Comparison of ENCODE assay signal across 7 cellular contexts in genomic region chr19:48330012-48330681, GRCh38.
DNase-seq lines count a peak whose midpoint lies in the region; ATAC-seq and TF ChIP-seq lines count a peak whose summit lies in the region.

No MANE protein-coding gene starts in this region.

- in situ Hi-C loops in astrocyte of the cerebellum (cut with HindIII; ENCODE audit: low sequenced_read_pairs) = no loop called here

- TF ChIP-seq CTCF in astrocyte of the cerebellum (IDR thresholded peaks at IDR 0.05; ENCODE audit: low read depth, low read length, missing control alignments) = no peak

- peak; percentile 90 to 96 (median 95) for DNase-seq in NCI-H1417 (lab: John Stamatoyannopoulos, UW)
- DNase-seq in T-helper 9 cell = peak; percentile 72
- peak; percentile 39 for DNase-seq in astrocyte of the cerebellum (ENCODE audit: low read depth)
- peak; percentile 78 for DNase-seq in iPS-NIHi7 (ENCODE audit: extremely low spot score)
- peak; percentile 62 to 69 for DNase-seq in stimulated activated CD4-positive, alpha-beta T cell treated with anti-CD3 and anti-CD28 coated beads, Interleukin-12 subunit alpha, Interleukin-12 subunit beta, amount 100 ng/mL, for 24 hours (ENCODE audit: low read depth in 2 of 2)
- no peak for DNase-seq in SKM-1 treated with dmso at 0.1 percent for 144 hours (lab: John Stamatoyannopoulos, UW; ENCODE audit: unreplicated experiment)

- peak; percentile 33 for ATAC-seq in GM21360 (IDR thresholded peaks at IDR 0.05; ENCODE audit: unreplicated experiment)

- H3K4me3 ChIP-seq in astrocyte of the cerebellum (ENCODE audit: low read depth, low read length) = peak overlapping the region; percentile 16
